ENCODE assay signal across 1 cellular context in genomic region chr19:47778089-47778953, GRCh38.
TF ChIP-seq lines count a peak whose summit lies in the region.

SELENOW (plus strand) TSS chr19:47778703; CDS start chr19:47778786, 83 bp downstream.

TF ChIP-seq in GM12878, 131 proteins besides CTCF, POLR2A, EP300 and RAD21 (continued from another document and continues in another):
- TF ChIP-seq ATF2 (IDR thresholded peaks at IDR 0.05; ENCODE audit: low read length): no peak
- TF ChIP-seq FOXK2 (IDR thresholded peaks at IDR 0.05): peak; percentile 99
- TF ChIP-seq CBFB (IDR thresholded peaks at IDR 0.05; ENCODE audit: low read depth): peak; percentile 61
- TF ChIP-seq YY1 (IDR thresholded peaks at IDR 0.05; ENCODE audit: low read depth, low read length): peak; percentile 41; the same call in 1 of the 2 replicates
- 0 out of 4 replicates have a peak, but pooled peaks of 1 of the 2 experiments have one; percentile 57 for TF ChIP-seq SRF (IDR thresholded peaks at IDR 0.05; ENCODE audit: low read depth in 2 of 2, low read length in 2 of 2)
- TF ChIP-seq ZNF687 (IDR thresholded peaks at IDR 0.05): peak; percentile 67
- TF ChIP-seq RELA (IDR thresholded peaks at IDR 0.05; ENCODE audit: borderline replicate concordance, partially characterized antibody): peak; percentile 75
- peak; percentile 94; the same call in 1 of the 2 replicates for TF ChIP-seq RB1 (IDR thresholded peaks at IDR 0.05; ENCODE audit: borderline replicate concordance)
- TF ChIP-seq BACH1 (IDR thresholded peaks at IDR 0.05; ENCODE audit: borderline replicate concordance): peak; percentile 50; the same call in 1 of the 2 replicates
- no peak for TF ChIP-seq ZBED1 (IDR thresholded peaks at IDR 0.05; ENCODE audit: borderline replicate concordance)
- TF ChIP-seq MLLT1 (IDR thresholded peaks at IDR 0.05): peak; percentile 46
- no peak for TF ChIP-seq USF2 (IDR thresholded peaks at IDR 0.05; ENCODE audit: borderline replicate concordance, low read depth, low read length)
- TF ChIP-seq REST (IDR thresholded peaks at IDR 0.05; ENCODE audit: low read depth, low read length): 0 out of 2 replicates have a peak, but pooled peaks have one; percentile 18
- TF ChIP-seq TCF7 (IDR thresholded peaks at IDR 0.05; ENCODE audit: borderline replicate concordance): no peak
- peak; percentile 98 for TF ChIP-seq CHD1 (IDR thresholded peaks at IDR 0.05; ENCODE audit: low read depth, low read length)
- TF ChIP-seq NR2F1 (conservative IDR thresholded peaks at IDR 0.05): peak; percentile 62; the same call in 1 of the 2 replicates
- peak; percentile 95 for TF ChIP-seq NBN (IDR thresholded peaks at IDR 0.05)
- peak; percentile 91 for TF ChIP-seq TAF1 (IDR thresholded peaks at IDR 0.05; ENCODE audit: borderline replicate concordance, low read depth, low read length)
- TF ChIP-seq WRNIP1 (IDR thresholded peaks at IDR 0.05; ENCODE audit: borderline replicate concordance, low read depth, low read length): no peak
- peak; percentile 81 for TF ChIP-seq SIN3A (IDR thresholded peaks at IDR 0.05; ENCODE audit: low read depth, low read length)
- no peak for TF ChIP-seq SPI1 (IDR thresholded peaks at IDR 0.05; ENCODE audit: borderline replicate concordance, insufficient read depth, low read depth, low read length)
- TF ChIP-seq TCF12 (IDR thresholded peaks at IDR 0.05; ENCODE audit: low read depth, low read length): peak; percentile 49; the same call in 1 of the 2 replicates
- peak; percentile 17 for TF ChIP-seq E2F8 (IDR thresholded peaks at IDR 0.05; ENCODE audit: low read depth, partially characterized antibody)
- TF ChIP-seq ZNF207 (IDR thresholded peaks at IDR 0.05; ENCODE audit: borderline replicate concordance): peak; percentile 90; the same call in 1 of the 2 replicates
- peak; percentile 90 for TF ChIP-seq SP1 (IDR thresholded peaks at IDR 0.05; ENCODE audit: low read depth, low read length)
- TF ChIP-seq RBBP5 (conservative IDR thresholded peaks at IDR 0.05): no peak
- peak; percentile 91 for TF ChIP-seq SKIL (IDR thresholded peaks at IDR 0.05; ENCODE audit: low read depth, poor library complexity, severe bottlenecking)
- peak; percentile 96 to 99 for TF ChIP-seq BHLHE40 (IDR thresholded peaks at IDR 0.05; ENCODE audit: borderline replicate concordance in 1 of 2, low read depth in 2 of 2, low read length in 1 of 2)
- TF ChIP-seq PML (IDR thresholded peaks at IDR 0.05; ENCODE audit: low read length): peak; percentile 65; the same call in 1 of the 2 replicates
- TF ChIP-seq MEF2A (IDR thresholded peaks at IDR 0.05; ENCODE audit: insufficient read depth, low read depth, low read length): 0 out of 2 replicates have a peak, but pooled peaks have one; percentile 15
- peak; percentile 33; the same call in 1 of the 2 replicates for TF ChIP-seq ZBTB40 (IDR thresholded peaks at IDR 0.05; ENCODE audit: borderline replicate concordance)
- TF ChIP-seq NFXL1 (IDR thresholded peaks at IDR 0.05; ENCODE audit: borderline replicate concordance): no peak
- peak; percentile 76 for TF ChIP-seq TCF3 (IDR thresholded peaks at IDR 0.05; ENCODE audit: borderline replicate concordance, insufficient read depth, low read depth, low read length)
- TF ChIP-seq PKNOX1 (IDR thresholded peaks at IDR 0.05): peak; percentile 72
